Comparison of ENCODE assay signal across 8 cellular contexts in the genomic region with DNA sequence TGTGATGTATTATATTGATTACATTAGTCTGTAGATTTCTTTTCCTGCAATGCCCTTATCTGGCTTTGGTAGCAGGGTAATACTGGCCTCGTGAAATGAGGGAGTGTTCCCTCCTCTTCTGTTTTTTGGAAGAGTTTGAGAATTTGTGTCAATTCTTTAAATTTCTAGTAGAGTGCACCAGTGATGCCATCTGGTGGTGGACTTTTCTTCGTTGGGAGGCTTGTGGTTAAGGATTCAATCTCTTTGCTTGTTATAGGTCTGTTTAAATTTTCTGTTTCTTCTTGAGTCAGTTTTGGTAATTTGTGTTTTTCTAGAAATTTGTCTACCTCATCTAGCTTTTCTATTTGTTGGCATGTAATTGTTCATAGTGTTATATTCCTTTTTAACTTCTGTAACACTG. TPM values are rescaled to one million over a fixed set of nuclear protein-coding genes. Genes with fewer than 3 reads are reported as not detected.
DNase-seq lines count a peak whose midpoint lies in the region; ATAC-seq and TF ChIP-seq lines count a peak whose summit lies in the region.

No MANE protein-coding gene starts in this region.

- no peaks in the 10 kb centered on the region for H3K9me3 ChIP-seq in vagina

- H3K4me1 Mint-ChIP-seq in chondrocyte (ENCODE audit: low read depth) (no peaks in the 10 kb centered on the region), neural crest cell (no peaks in the 10 kb centered on the region)

- ATAC-seq in GM21360 (IDR thresholded peaks at IDR 0.05; ENCODE audit: unreplicated experiment) (no peak), esophagus mucosa (no peak)

- H3K27me3 Mint-ChIP-seq in chondrocyte (ENCODE audit: low read depth) (peaks cover 1% of the 10 kb centered on the region), neural crest cell (ENCODE audit: low read depth) (no peaks in the 10 kb centered on the region)

- no peaks in the 10 kb centered on the region for H3K27me3 ChIP-seq in vagina

- H3K4me3 Mint-ChIP-seq in chondrocyte (ENCODE audit: unreplicated experiment) (no peak overlapping the region), neural crest cell (no peak overlapping the region)

- TF ChIP-seq CTCF in AG09309 (IDR thresholded peaks at IDR 0.05; ENCODE audit: control insufficient read depth, insufficient read depth, low read depth, low read length, missing control alignments) (peak; percentile 63), GM12865 (IDR thresholded peaks at IDR 0.05; ENCODE audit: insufficient read depth, low read depth, low read length, missing control alignments) (peak; percentile 50), chondrocyte (IDR thresholded peaks at IDR 0.05) (peak; percentile 81), neural crest cell (conservative IDR thresholded peaks at IDR 0.05) (peak; percentile 75), vagina (IDR thresholded peaks at IDR 0.05) (no peak)

- H3K4me1 ChIP-seq in vagina, result peaks cover 11% of the 10 kb centered on the region

- H3K4me3 ChIP-seq in AG09309 (ENCODE audit: control insufficient read depth, low read depth, low read length) (no peak overlapping the region), GM12865 (ENCODE audit: low read depth, low read length) (no peak overlapping the region), vagina (no peak overlapping the region)

- intact Hi-C loops in vagina (cut with DNase I), result no loop called here

- no peaks in the 10 kb centered on the region for H3K36me3 ChIP-seq in vagina

- H3K9me3 Mint-ChIP-seq in chondrocyte (ENCODE audit: low read depth) (peaks cover 12% of the 10 kb centered on the region), neural crest cell (no peaks in the 10 kb centered on the region)

- H3K27ac ChIP-seq in vagina, result no peak overlapping the region

- no peak overlapping the region for H3K27ac Mint-ChIP-seq in chondrocyte (ENCODE audit: unreplicated experiment)
- no peak overlapping the region for H3K27ac Mint-ChIP-seq in neural crest cell (ENCODE audit: unreplicated experiment)

- H3K36me3 Mint-ChIP-seq in chondrocyte (ENCODE audit: low read depth), result peaks cover 3% of the 10 kb centered on the region
- peaks cover 2% of the 10 kb centered on the region for H3K36me3 Mint-ChIP-seq in neural crest cell (ENCODE audit: low read depth)

- peak; percentile 8 for DNase-seq in AG09309 (ENCODE audit: low read depth)
- peak; percentile 56 for DNase-seq in GM12865 (ENCODE audit: low read depth)
- DNase-seq in OCI-M2 (lab: John Stamatoyannopoulos, UW; ENCODE audit: unreplicated experiment), result peak; percentile 11
- DNase-seq in chondrocyte (ENCODE audit: low spot score), result no peak
- DNase-seq in neural crest cell (ENCODE audit: low read depth, low spot score), result peak; percentile 45
- no peak for DNase-seq in vagina (ENCODE audit: extremely low spot score in 2 of 2)

- TF ChIP-seq POLR2A in vagina (IDR thresholded peaks at IDR 0.05), result no peak

RNA-seq across cellular contexts. Expression of a gene that starts 18.9 kb away (rescaled TPM):
- total RNA-seq in chondrocyte (3.9 to 7.5 TPM (median 7.0 TPM) in 3 replicates), neural crest cell (15.2 and 15.4 TPM in 2 replicates), esophagus mucosa (5.9 TPM), vagina (20.4 TPM)

RNA-seq across cellular contexts. Expression of a gene that starts 46.5 kb away (rescaled TPM):
- total RNA-seq in chondrocyte (0.45 to 0.74 TPM (median 0.63 TPM) in 3 replicates), neural crest cell (0.34 TPM in 1 of 2 replicates, not detected in the other), esophagus mucosa (0.40 TPM), vagina (not detected)

Comparison
In these comparisons a context has a peak if more than half of its experiments do, and no peak if none do; other contexts are left out.
1. DNase-seq: peak in AG09309 (single experiment), GM12865 (single experiment), OCI-M2 (single experiment) and neural crest cell (single experiment); none in chondrocyte (single experiment) and vagina (0 of 2).
2. CTCF ChIP-seq: peak in AG09309 (single experiment), GM12865 (single experiment), chondrocyte (single experiment) and neural crest cell (single experiment); none in vagina (0 of 3).